26 cellular contexts compared by ENCODE assay signal in genomic region chr12:94198872-94199271, GRCh38. TPM values are rescaled to one million over a fixed set of nuclear protein-coding genes. Genes with fewer than 3 reads are reported as not detected.
A peak's percentile ranks its signal among the peaks of the same experiment; 100 is the strongest.
DNase-seq lines count a peak whose midpoint lies in the region; ATAC-seq and TF ChIP-seq lines count a peak whose summit lies in the region.
"Had no signal": no experiment of that assay in that cellular context is flagged by ENCODE, and none has a peak within 500 bp of the region (broad histone marks: within the 10 kb centered on the region; RNA-seq: fewer than 3 reads in every experiment).

No MANE protein-coding gene starts in this region.

- no peak overlapping the region for H3K4me3 Mint-ChIP-seq in GM23338
- no peak overlapping the region for H3K4me3 Mint-ChIP-seq in activated T-helper 17 cell treated with anti-CD3 and anti-CD28 coated beads, Interleukin-2, amount 50 U/mL, for 72 hours
- H3K4me3 Mint-ChIP-seq: nephron; T-helper 1 cell treated with Interleukin-12 subunit alpha and Interleukin-12 subunit beta and Interleukin-4 antibody, amounts not matched to agents 30 μg/mL and 1 μg/mL, for 36 hours had no signal

- no peak overlapping the region for H3K27ac Mint-ChIP-seq in GM23338
- no peak overlapping the region for H3K27ac Mint-ChIP-seq in activated T-helper 17 cell treated with anti-CD3 and anti-CD28 coated beads, Interleukin-2, amount 50 U/mL, for 72 hours
- H3K27ac Mint-ChIP-seq: nephron; T-helper 1 cell treated with Interleukin-12 subunit alpha and Interleukin-12 subunit beta and Interleukin-4 antibody, amounts not matched to agents 30 μg/mL and 1 μg/mL, for 36 hours had no signal

- CTCF ChIA-PET in A673 (lab: Charles Lee) (no interaction called here), PC-9 (lab: Charles Lee) (no interaction called here)

- H3F3A ChIP-seq in GM23338 (replicated peaks; ENCODE audit: low read depth) (no peaks in the 10 kb centered on the region), PC-9 (ENCODE audit: insufficient read depth, low read depth) (no peaks in the 10 kb centered on the region)

- H3K4me2 ChIP-seq in GM23338 (no peak overlapping the region), PC-9 (no peak overlapping the region)
- H3K4me2 ChIP-seq: KMS-11, SK-N-SH had no signal

- in situ Hi-C loops in SK-MEL-5 (cut with HindIII; ENCODE audit: low pct_unique_long_range_greater_than_20kb, low sequenced_read_pairs) = no loop called here

- H2AFZ ChIP-seq in GM23338 = peak overlapping the region; percentile 87
- H2AFZ ChIP-seq in PC-9 = no peak overlapping the region

- POLR2A ChIA-PET in A673 (lab: Charles Lee; ENCODE audit: low non-redundant PET) = no interaction called here
- POLR2A ChIA-PET in PC-9 (lab: Charles Lee; ENCODE audit: unreplicated experiment) = no interaction called here

- H3K4me3 ChIP-seq in A673 (ENCODE audit: low read depth, low read length, poor library complexity, severe bottlenecking) (no peak overlapping the region), GM23338 (no peak overlapping the region), PC-9 (no peak overlapping the region)
- H3K4me3 ChIP-seq: ascending aorta, pancreas, skin epidermis, stomach, uterus had no signal

- H3K27me3 Mint-ChIP-seq in GM23338 (ENCODE audit: insufficient read depth, low read depth, poor library complexity) = peaks cover 14% of the 10 kb centered on the region
- no peaks in the 10 kb centered on the region for H3K27me3 Mint-ChIP-seq in activated T-helper 17 cell treated with anti-CD3 and anti-CD28 coated beads, Interleukin-2, amount 50 U/mL, for 72 hours

- H3K4me1 Mint-ChIP-seq in GM23338 = peaks cover 7% of the 10 kb centered on the region
- H3K4me1 Mint-ChIP-seq in activated T-helper 17 cell treated with anti-CD3 and anti-CD28 coated beads, Interleukin-2, amount 50 U/mL, for 72 hours = peaks cover 15% of the 10 kb centered on the region

- H3K9me2 ChIP-seq in GM23338 (ENCODE audit: insufficient read depth) (peaks cover 14% of the 10 kb centered on the region), PC-9 (ENCODE audit: insufficient read depth) (no peaks in the 10 kb centered on the region)
- H3K9me2 ChIP-seq: SK-N-SH had no signal

- BruUV-seq in A673 (replicated peaks; lab: Mats Ljungman, UMichigan) = no TSS peak
- BruUV-seq in PC-9 (replicated peaks; lab: Mats Ljungman, UMichigan) = no TSS peak

- H3K9me3 Mint-ChIP-seq in GM23338 = peaks cover 4% of the 10 kb centered on the region; the same call in 1 of the 3 replicates
- peaks cover 4% of the 10 kb centered on the region for H3K9me3 Mint-ChIP-seq in activated T-helper 17 cell treated with anti-CD3 and anti-CD28 coated beads, Interleukin-2, amount 50 U/mL, for 72 hours

- H4K20me1 ChIP-seq in GM23338 (replicated peaks; ENCODE audit: insufficient read depth) (no peaks in the 10 kb centered on the region), PC-9 (ENCODE audit: insufficient read depth) (no peaks in the 10 kb centered on the region)

- no peak for DNase-seq in A673 (ENCODE audit: low spot score)
- peak; percentile 63 for DNase-seq in GM23338 (ENCODE audit: low spot score)
- peak; percentile 4 for DNase-seq in SK-MEL-5 (ENCODE audit: low read depth, low spot score)
- DNase-seq in iPS-NIHi11 (ENCODE audit: low spot score) = peak; percentile 31
- DNase-seq in DMS 273 (lab: John Stamatoyannopoulos, UW; ENCODE audit: unreplicated experiment) = no peak
- no peak for DNase-seq in PC-9
- DNase-seq: activated effector memory CD4-positive, alpha-beta T cell treated with anti-CD3 and anti-CD28 coated beads, Interleukin-2, amount 50 U/mL, for 16 hours; HCEC 1CT; hypothalamus; MV-4-11; NCI-H146; NCI-H2107; OCI-M1; SK-N-SH; stomach; uterus had no signal

- H3K4me1 ChIP-seq in A673 (ENCODE audit: insufficient read depth, low read length, poor library complexity, severe bottlenecking) = no peaks in the 10 kb centered on the region
- H3K4me1 ChIP-seq in GM23338 (ENCODE audit: insufficient read depth) = peaks cover 9% of the 10 kb centered on the region
- no peaks in the 10 kb centered on the region for H3K4me1 ChIP-seq in PC-9 (replicated peaks; ENCODE audit: insufficient read depth)
- H3K4me1 ChIP-seq: ascending aorta, pancreas, stomach, uterus had no signal

- H3K36me3 ChIP-seq in A673 (ENCODE audit: insufficient read depth, low read length, poor library complexity, severe bottlenecking) = no peaks in the 10 kb centered on the region
- no peaks in the 10 kb centered on the region for H3K36me3 ChIP-seq in GM23338 (ENCODE audit: insufficient read depth)
- H3K36me3 ChIP-seq in PC-9 (ENCODE audit: low read depth) = no peaks in the 10 kb centered on the region
- H3K36me3 ChIP-seq: ascending aorta, pancreas, stomach, uterus had no signal

- ATAC-seq in GM23338 = peak; percentile 71
- no peak for ATAC-seq in HG03469 (IDR thresholded peaks at IDR 0.05; ENCODE audit: unreplicated experiment)
- ATAC-seq in activated T-helper 17 cell treated with anti-CD3 and anti-CD28 coated beads, Interleukin-2, amount 50 U/mL, for 72 hours (replicated peaks) = no peak
- ATAC-seq: pancreas had no signal

- no peaks in the 10 kb centered on the region for H3K9me3 ChIP-seq in A673 (ENCODE audit: low read depth, low read length, poor library complexity, severe bottlenecking)
- no peaks in the 10 kb centered on the region for H3K9me3 ChIP-seq in PC-9 (ENCODE audit: insufficient read depth, low read depth)
- H3K9me3 ChIP-seq: ascending aorta, pancreas, SK-N-SH, stomach, uterus had no signal

- H3K27me3 ChIP-seq in A673 (replicated peaks; ENCODE audit: insufficient read depth, low read depth, low read length, poor library complexity) (no peaks in the 10 kb centered on the region), GM23338 (ENCODE audit: insufficient read depth) (no peaks in the 10 kb centered on the region), PC-9 (ENCODE audit: insufficient read depth, low read depth) (peaks cover 19% of the 10 kb centered on the region; the same call in 1 of the 2 replicates)
- H3K27me3 ChIP-seq: ascending aorta, pancreas, stomach, uterus had no signal

- peaks cover 3% of the 10 kb centered on the region; the same call in 2 of the 3 replicates for H3K36me3 Mint-ChIP-seq in GM23338 (ENCODE audit: low read depth)
- H3K36me3 Mint-ChIP-seq in activated T-helper 17 cell treated with anti-CD3 and anti-CD28 coated beads, Interleukin-2, amount 50 U/mL, for 72 hours (ENCODE audit: low read depth) = peaks cover 4% of the 10 kb centered on the region

- H3K79me2 ChIP-seq in GM23338 (replicated peaks; ENCODE audit: insufficient read depth) (no peaks in the 10 kb centered on the region), PC-9 (ENCODE audit: low read depth) (no peaks in the 10 kb centered on the region)

- TF ChIP-seq CTCF in A673 (conservative IDR thresholded peaks at IDR 0.05; ENCODE audit: low read depth, low read length) = 0 out of 2 replicates have a peak, but pooled peaks have one; percentile 28
- TF ChIP-seq CTCF in GM23338 (conservative IDR thresholded peaks at IDR 0.05; ENCODE audit: low read depth in 2 of 2) = peak; percentile 67 to 72
- no peak for TF ChIP-seq CTCF in PC-9 (conservative IDR thresholded peaks at IDR 0.05)

- H3K27ac ChIP-seq in A673 (ENCODE audit: low read depth, low read length, poor library complexity, severe bottlenecking) (no peak overlapping the region), GM23338 (ENCODE audit: low read depth) (no peak overlapping the region), PC-9 (no peak overlapping the region)
- H3K27ac ChIP-seq: ascending aorta, epithelial cell of prostate, KMS-11, pancreas, skin epidermis, stomach, uterus had no signal

- intact Hi-C loops in A673 (cut with micrococcal nuclease; ENCODE audit: unreplicated experiment) = no loop called here
- intact Hi-C loops in PC-9 (cut with micrococcal nuclease; ENCODE audit: unreplicated experiment) = no loop called here

TF ChIP-seq in GM23338, 12 proteins besides CTCF, POLR2A, EP300 and RAD21 (continues in another document):
- TF ChIP-seq EZH2phosphoT487 (IDR thresholded peaks at IDR 0.05; ENCODE audit: unreplicated experiment) (no peak), EZH2 (IDR thresholded peaks at IDR 0.05; ENCODE audit: low read depth, unreplicated experiment) (no peak)

RNA-seq across cellular contexts. Expression of gene PLXNC1, which starts 50.5 kb away (rescaled TPM):
- total RNA-seq in A673 (2021) (0.30 and 0.76 TPM in 2 replicates), PC-9 (2021) (1.4 and 2.3 TPM in 2 replicates)
- 2.4 and 6.5 TPM in 2 replicates for total RNA-seq in GM23338 (2014; rRNA removed; shearing (Covaris generic))
- polyA plus RNA-seq in GM23338 (2016; fragmentation: Nextera tagmentation; extraction: Ambion mirVana) = 1.4 and 1.9 TPM in 2 replicates
- 48.8 and 52.5 TPM in 2 replicates for total RNA-seq in SK-MEL-5 (2014; rRNA removed; shearing (Covaris generic))
- 33.3 and 48.0 TPM in 2 replicates for polyA plus RNA-seq in SK-MEL-5 (2015; cell fraction: cytosol; rRNA removed)
- 24.2 and 26.6 TPM in 2 replicates for polyA plus RNA-seq in SK-MEL-5 (2015; cell fraction: nucleus; rRNA removed)
- 1 to 10 TPM; 4.9 to 7.5 TPM for total RNA-seq in activated T-helper 17 cell treated with anti-CD3 and anti-CD28 coated beads, Interleukin-2, amount 50 U/mL, for 72 hours
- total RNA-seq: G401 had no signal

Comparison
In these comparisons a context has a peak if more than half of its experiments do, and no peak if none do; other contexts are left out.
1. DNase-seq: peak in GM23338 (single experiment), SK-MEL-5 (single experiment) and iPS-NIHi11 (single experiment); none in A673 (single experiment), DMS 273 (single experiment) and PC-9 (0 of 2).